ENCODE assay signal across 8 cellular contexts in the genomic region with DNA sequence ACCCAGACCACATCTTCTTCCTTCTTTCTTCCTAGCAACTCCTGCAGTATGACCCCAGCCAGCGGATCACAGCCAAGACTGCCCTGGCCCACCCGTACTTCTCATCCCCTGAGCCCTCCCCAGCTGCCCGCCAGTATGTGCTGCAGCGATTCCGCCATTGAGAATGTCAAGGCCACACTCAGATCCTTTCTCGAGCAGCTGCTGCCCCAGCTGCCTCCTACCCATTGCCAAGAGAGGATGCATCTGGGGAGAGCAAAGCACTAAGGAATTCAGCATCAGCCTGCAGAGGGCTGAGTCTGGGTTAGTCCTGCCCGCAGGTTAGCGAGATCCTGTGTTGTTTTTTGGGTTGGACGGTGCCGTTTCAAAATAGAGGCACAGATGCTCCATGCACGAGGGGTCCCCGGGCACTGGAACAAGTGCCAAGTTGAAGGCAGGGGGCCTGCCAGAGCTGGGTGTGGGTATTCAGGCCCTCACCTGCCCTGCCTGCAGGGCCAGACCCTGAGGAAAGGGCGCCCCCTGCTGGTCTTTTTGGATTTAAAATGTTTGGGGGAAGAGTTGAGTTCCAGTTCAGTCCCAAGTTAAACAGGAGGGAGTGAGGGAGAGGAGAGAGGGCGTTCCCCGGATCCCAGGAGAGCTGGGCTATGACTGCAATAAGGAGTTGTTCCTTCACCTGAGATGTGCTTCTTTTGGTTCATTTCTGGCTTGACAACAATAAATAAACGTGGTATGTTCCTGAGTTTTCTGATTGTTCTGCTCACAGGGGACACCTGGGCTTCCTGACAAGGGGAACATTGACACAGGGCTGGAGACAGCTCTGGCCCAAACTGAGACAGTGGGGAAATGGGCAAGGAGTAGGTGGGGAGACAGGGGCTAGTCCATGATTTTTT. TPM values are rescaled to one million over a fixed set of nuclear protein-coding genes. Genes with fewer than 3 reads are reported as not detected.
A peak's percentile ranks its signal among the peaks of the same experiment; 100 is the strongest.
DNase-seq lines count a peak whose midpoint lies in the region; ATAC-seq, FAIRE-seq and TF ChIP-seq lines count a peak whose summit lies in the region.

No MANE protein-coding gene starts in this region.

- no peak for TF ChIP-seq POLR2A in adrenal gland (IDR thresholded peaks at IDR 0.05)

- H3K9me3 Mint-ChIP-seq in T-cell, result no peaks in the 10 kb centered on the region

- TF ChIP-seq CTCF in adrenal gland (IDR thresholded peaks at IDR 0.05) (peak; percentile 74 to 92 (median 82)), right atrium auricular region (IDR thresholded peaks at IDR 0.05) (peak; percentile 54 to 84)

- H3K4me1 Mint-ChIP-seq in T-cell, result peaks cover 2 to 10% (median 5%) of the 10 kb centered on the region in 3 donors

- H3K27ac ChIP-seq in adrenal gland (peak overlapping the region in 4 of 5 donors; percentile 29 to 70 (median 56)), right atrium auricular region (no peak overlapping the region), small intestine (ENCODE audit: low read depth in 1 of 2, low read length in 1 of 2) (no peak overlapping the region)

- H3K36me3 ChIP-seq in adrenal gland (replicated peaks in 1 of 2) (no peaks in the 10 kb centered on the region), right atrium auricular region (no peaks in the 10 kb centered on the region), small intestine (ENCODE audit: control insufficient read depth in 2 of 2, insufficient read depth in 2 of 2, low read length in 2 of 2) (peaks cover 0 to 17% of the 10 kb centered on the region in 2 donors)

- WGBS in adrenal gland, 4 donors, result 24 to 39% (median 32%) methylated on average over 12 to 16 of the region's 16 CpGs
- 42 to 48% (median 47%) methylated on average over 16 of the region's 16 CpGs for WGBS in small intestine, 3 donors

- no peak for FAIRE-seq in small intestine (lab: Jason Lieb, UNC)

- CTCF ChIA-PET in T-cell (lab: Charles Lee), result interaction anchor here (0.6 to 1.7 kb wide), 10 partner anchors 9 to 784 kb away, joined by 3 to 10 read pairs (median 4); a partner anchor contains a TSS

- intact Hi-C loops in adrenal gland (cut with DNase I), result loop anchor here in 1 of 2 donors (2.0 kb wide), 1 partner anchor 99 kb away; no protein-coding TSS in a partner anchor

- H3K4me3 ChIP-seq in adrenal gland (no peak overlapping the region), right atrium auricular region (no peak overlapping the region), small intestine (ENCODE audit: low read depth in 1 of 2, low read length in 2 of 2) (no peak overlapping the region)

- POLR2A ChIA-PET in T-cell (lab: Charles Lee), result no interaction called here

- H3K4me1 ChIP-seq in adrenal gland (replicated peaks in 1 of 2), result peaks cover 3 to 11% of the 10 kb centered on the region in 2 donors
- H3K4me1 ChIP-seq in right atrium auricular region, result no peaks in the 10 kb centered on the region
- peaks cover 0 to 6% of the 10 kb centered on the region in 2 donors for H3K4me1 ChIP-seq in small intestine (ENCODE audit: control insufficient read depth in 2 of 2, insufficient read depth in 1 of 2, low read depth in 1 of 2, low read length in 1 of 2)

- no peak overlapping the region for H3K4me3 Mint-ChIP-seq in T-cell

- H3K27ac Mint-ChIP-seq in T-cell, result no peak overlapping the region

- H3K9me3 ChIP-seq in adrenal gland (replicated peaks in 1 of 3) (no peaks in the 10 kb centered on the region), right atrium auricular region (no peaks in the 10 kb centered on the region), small intestine (ENCODE audit: control insufficient read depth, low read depth) (no peaks in the 10 kb centered on the region)

- H3K27me3 ChIP-seq in adrenal gland (no peaks in the 10 kb centered on the region), right atrium auricular region (no peaks in the 10 kb centered on the region), small intestine (ENCODE audit: control insufficient read depth in 2 of 2, insufficient read depth in 2 of 2, low read length in 2 of 2) (no peaks in the 10 kb centered on the region)

- no peaks in the 10 kb centered on the region for H3K27me3 Mint-ChIP-seq in T-cell

- ATAC-seq in T-cell (replicated peaks in 1 of 4) (peak; percentile 68 to 72 (median 71)), GM18520 (IDR thresholded peaks at IDR 0.05; ENCODE audit: unreplicated experiment) (no peak), GM21529 (IDR thresholded peaks at IDR 0.05; ENCODE audit: unreplicated experiment) (no peak)

- peak; percentile 40 for DNase-seq in GDM1 (lab: John Stamatoyannopoulos, UW)
- peak; percentile 14 for DNase-seq in NCI-H1417 treated with DMSO at 0.1 percent for 48 hours (lab: John Stamatoyannopoulos, UW)
- peak; percentile 30 to 84 (median 70) for DNase-seq in T-cell
- peak; percentile 75 to 90 (median 87) for DNase-seq in adrenal gland
- peak; percentile 82 for DNase-seq in right atrium auricular region (ENCODE audit: low spot score)
- DNase-seq in small intestine, result peak; percentile 82

- no peaks in the 10 kb centered on the region for H3K36me3 Mint-ChIP-seq in T-cell

RNA-seq across cellular contexts. Expression of a gene that starts 4.9 kb away (rescaled TPM):
- 10 to 100 TPM in 1 of 5 donors, 1 to 10 TPM in 4; 7.5 to 12.1 (median 9.0) TPM for total RNA-seq in T-cell
- total RNA-seq in adrenal gland, result 1 to 10 TPM in 4 of 8 donors, under 1 TPM in 1, not detected in 3; 0.74 to 7.9 (median 4.3) TPM
- polyA plus RNA-seq in adrenal gland, result 10 to 100 TPM in 2 of 3 donors, 1 to 10 TPM in 1; 1.2 to 56.7 (median 30.0) TPM
- total RNA-seq in right atrium auricular region, result 1 to 10 TPM in 1 of 2 donors, not detected in 1; 2.0 TPM
- 10 to 100 TPM in 2 of 3 donors, 1 to 10 TPM in 1; 7.9 to 82.3 (median 71.3) TPM for polyA plus RNA-seq in small intestine

RNA-seq across cellular contexts. Expression of a gene that starts 21.6 kb away (rescaled TPM):
- 1 to 10 TPM in 1 of 5 donors, under 1 TPM in 4; 0.58 to 1.0 (median 0.72) TPM for total RNA-seq in T-cell
- total RNA-seq in adrenal gland, result 1 to 10 TPM in 1 of 8 donors, under 1 TPM in 5, not detected in 2; under 0.01 to 1.8 (median 0.22) TPM
- under 1 TPM; 0.02 to 0.64 (median 0.61) TPM for polyA plus RNA-seq in adrenal gland
- under 1 TPM; 0.30 to 0.71 TPM for total RNA-seq in right atrium auricular region
- 10 to 100 TPM; 10.7 to 66.4 (median 38.6) TPM for polyA plus RNA-seq in small intestine

RNA-seq across cellular contexts. Expression of a gene that starts 26.5 kb away (rescaled TPM):
- 10 to 100 TPM; 12.8 to 15.3 (median 14.3) TPM for total RNA-seq in T-cell
- total RNA-seq in adrenal gland, result 10 to 100 TPM; 15.3 to 27.7 (median 25.0) TPM
- 10 to 100 TPM in 2 of 3 donors, 1 to 10 TPM in 1; 8.7 to 40.0 (median 33.8) TPM for polyA plus RNA-seq in adrenal gland
- 10 to 100 TPM in 1 of 2 donors, 1 to 10 TPM in 1; 8.8 to 14.0 TPM for total RNA-seq in right atrium auricular region
- polyA plus RNA-seq in small intestine, result 10 to 100 TPM; 28.6 to 96.6 (median 80.8) TPM

RNA-seq across cellular contexts. Expression of a gene that starts 26.5 kb away (rescaled TPM):
- total RNA-seq in T-cell (10 to 100 TPM; 17.6 to 33.8 (median 29.1) TPM), adrenal gland (100 to 1,000 TPM in 2 of 8 donors, 10 to 100 TPM in 6; 60.3 to 109 (median 84.7) TPM), right atrium auricular region (10 to 100 TPM; 49.6 to 67.4 TPM)
- polyA plus RNA-seq in adrenal gland (10 to 100 TPM; 28.9 to 40.3 (median 35.3) TPM), small intestine (100 to 1,000 TPM in 1 of 3 donors, 10 to 100 TPM in 2; 20.6 to 111 (median 67.6) TPM)

Comparison
In these comparisons a context has a peak if more than half of its experiments do, and no peak if none do; other contexts are left out.
1. DNase-seq: peak in every context shown above with its lines; median percentile 87 in adrenal gland; 82 in right atrium auricular region; 82 in small intestine; 70 in T-cell; 40 in GDM1; 14 in NCI-H1417 treated with DMSO at 0.1 percent for 48 hours.
2. ATAC-seq: peak in T-cell (4 of 4); none in GM18520 (single experiment) and GM21529 (single experiment).
3. H3K27ac ChIP-seq: peak in adrenal gland (4 of 5); none in right atrium auricular region (0 of 2) and small intestine (0 of 2).